Comparison of ENCODE assay signal across 19 cellular contexts in genomic region chr7:101832205-101832631, GRCh38.
"Had no signal": no experiment of that assay in that cellular context is flagged by ENCODE, and none has a peak within 500 bp of the region (broad histone marks: within the 10 kb centered on the region; RNA-seq: fewer than 3 reads in every experiment).

No MANE protein-coding gene starts in this region.

- H3K4me3 Mint-ChIP-seq: activated CD4-positive, alpha-beta T cell treated with anti-CD3 and anti-CD28 coated beads for 36 hours; nephron; stimulated activated naive CD8-positive, alpha-beta T cell treated with anti-CD3 and anti-CD28 coated beads, Interleukin-15, Interleukin-2, amounts not matched to agents 100 ng/mL and 50 ng/mL, for 24 hours; T-helper 17 cell; type B pancreatic cell had no signal

- H3K36me3 Mint-ChIP-seq: activated naive CD4-positive, alpha-beta T cell treated with anti-CD3 and anti-CD28 coated beads, Interleukin-2, amount 50 U/mL, for 72 hours had no signal

- H3K9me3 ChIP-seq: adrenal gland, breast epithelium had no signal

- H3K9me3 Mint-ChIP-seq: activated naive CD4-positive, alpha-beta T cell treated with anti-CD3 and anti-CD28 coated beads, Interleukin-2, amount 50 U/mL, for 72 hours; nephron; stimulated activated naive CD8-positive, alpha-beta T cell treated with anti-CD3 and anti-CD28 coated beads, Interleukin-15, Interleukin-2, amounts not matched to agents 100 ng/mL and 50 ng/mL, for 24 hours; type B pancreatic cell had no signal

- FAIRE-seq: astrocyte, endothelial cell of umbilical vein had no signal

- H3K27ac Mint-ChIP-seq: activated CD4-positive, alpha-beta T cell treated with anti-CD3 and anti-CD28 coated beads for 36 hours; activated naive CD4-positive, alpha-beta T cell treated with anti-CD3 and anti-CD28 coated beads, Interleukin-2, amount 50 U/mL, for 72 hours; nephron; stimulated activated naive CD8-positive, alpha-beta T cell treated with anti-CD3 and anti-CD28 coated beads, Interleukin-15, Interleukin-2, amounts not matched to agents 100 ng/mL and 50 ng/mL, for 24 hours; T-helper 17 cell; type B pancreatic cell had no signal

- H3K36me3 ChIP-seq: adrenal gland, breast epithelium had no signal

- H3K4me2 ChIP-seq: hepatocyte had no signal

- ATAC-seq: activated CD4-positive, alpha-beta T cell treated with anti-CD3 and anti-CD28 coated beads for 36 hours; activated naive CD4-positive, alpha-beta T cell treated with anti-CD3 and anti-CD28 coated beads, Interleukin-2, amount 50 U/mL, for 72 hours; left colon; T-helper 17 cell had no signal

- H3K4me1 ChIP-seq: adrenal gland, breast epithelium had no signal

- H3K4me3 ChIP-seq: adrenal gland, breast epithelium, hepatocyte, lung had no signal

- H2AFZ ChIP-seq: hepatocyte had no signal

- H3K27me3 ChIP-seq: adrenal gland, breast epithelium, hepatocyte had no signal

- H3K27ac ChIP-seq: adrenal gland, breast epithelium, hepatocyte had no signal

- DNase-seq: activated CD4-positive, alpha-beta T cell treated with anti-CD3 and anti-CD28 coated beads for 36 hours; activated CD4-positive, alpha-beta T cell treated with anti-CD3 and anti-CD28 coated beads, Interleukin-2, amount 50 U/mL, for 48 hours; activated gamma-delta T cell treated with Interleukin-2 at 50 U/mL for 16 hours; cortex of kidney; effector CD8-positive, alpha-beta T cell; left colon; midbrain; retina; T-helper 17 cell had no signal

- H3K27me3 Mint-ChIP-seq: activated CD4-positive, alpha-beta T cell treated with anti-CD3 and anti-CD28 coated beads for 36 hours; stimulated activated naive CD8-positive, alpha-beta T cell treated with anti-CD3 and anti-CD28 coated beads, Interleukin-15, Interleukin-2, amounts not matched to agents 100 ng/mL and 50 ng/mL, for 24 hours; T-helper 17 cell; type B pancreatic cell had no signal
